ENCODE assay signal across 8 cellular contexts in the genomic region with DNA sequence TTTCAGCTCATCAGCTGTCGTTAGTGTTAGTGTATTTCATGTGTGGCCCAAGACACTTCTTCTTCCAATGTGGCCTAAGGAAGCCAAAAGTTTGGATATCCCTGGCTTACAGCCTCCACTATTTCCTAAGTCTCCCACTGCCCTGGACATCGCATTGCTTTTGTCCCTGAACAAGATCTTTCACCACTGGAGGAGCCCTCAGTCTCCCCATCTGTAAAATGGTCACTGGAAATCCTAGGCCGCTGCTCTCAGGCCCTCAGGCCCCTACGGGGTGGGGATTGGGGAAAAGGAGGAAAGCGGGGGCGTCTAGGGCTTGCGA. TPM values are rescaled to one million over a fixed set of nuclear protein-coding genes. Genes with fewer than 3 reads are reported as not detected.
DNase-seq lines count a peak whose midpoint lies in the region; ATAC-seq and TF ChIP-seq lines count a peak whose summit lies in the region.

No MANE protein-coding gene starts in this region.

- peak; percentile 10 for ATAC-seq in GM21529 (IDR thresholded peaks at IDR 0.05; ENCODE audit: unreplicated experiment)

- H3K36me3 ChIP-seq in SK-N-MC (ENCODE audit: insufficient read depth, low read length) (no peaks in the 10 kb centered on the region), sigmoid colon (no peaks in the 10 kb centered on the region)

- H3K27ac ChIP-seq in SK-N-MC, result no peak overlapping the region
- peak overlapping the region; percentile 84 to 92 (median 88) for H3K27ac ChIP-seq in sigmoid colon

- no peak overlapping the region for H3K9ac ChIP-seq in SK-N-MC (ENCODE audit: insufficient read length)

- H3K4me1 ChIP-seq in sigmoid colon, result peaks cover 0 to 25% (median 17%) of the 10 kb centered on the region in 4 donors

- WGBS in sigmoid colon, 2 donors, result 17 to 33% methylated on average over 7 of the region's 7 CpGs

- H3K9me3 ChIP-seq in SK-N-MC (ENCODE audit: low read depth, low read length) (no peaks in the 10 kb centered on the region), sigmoid colon (no peaks in the 10 kb centered on the region)

- intact Hi-C loops in sigmoid colon (cut with DNase I), result no loop called here

- TF ChIP-seq EP300 in sigmoid colon (IDR thresholded peaks at IDR 0.05), result no peak

- DNase-seq in SK-N-MC (ENCODE audit: low read depth, low spot score) (no peak), fibroblast of mammary gland (ENCODE audit: low read depth) (no peak), sigmoid colon (no peak), OCI-M1 (lab: John Stamatoyannopoulos, UW) (no peak), NCI-H226 (no peak), NCI-H1105 (lab: John Stamatoyannopoulos, UW) (no peak)
- no peak for DNase-seq in stimulated activated CD4-positive, alpha-beta T cell treated with anti-CD3 and anti-CD28 coated beads, Interleukin-4, amount 100 ng/mL, for 4 hours

- no peaks in the 10 kb centered on the region for H3K27me3 ChIP-seq in sigmoid colon

- no peak for TF ChIP-seq POLR2A in sigmoid colon (IDR thresholded peaks at IDR 0.05)

- H3K4me3 ChIP-seq in SK-N-MC (peak overlapping the region; percentile 90), fibroblast of mammary gland (ENCODE audit: control insufficient read depth, low read depth, low read length) (peak overlapping the region; percentile 4), sigmoid colon (peak overlapping the region; percentile 77 to 95 (median 82))

- TF ChIP-seq CTCF in fibroblast of mammary gland (conservative IDR thresholded peaks at IDR 0.05; ENCODE audit: control insufficient read depth, insufficient read depth, low read depth, low read length) (no peak), sigmoid colon (IDR thresholded peaks at IDR 0.05) (no peak)

RNA-seq across cellular contexts. Expression of a gene that starts 0.3 kb away (rescaled TPM):
- 10 to 100 TPM in 2 of 4 donors, 1 to 10 TPM in 2; 9.1 to 17.4 (median 10.3) TPM for total RNA-seq in sigmoid colon
- 10 to 100 TPM; 25.9 to 35.8 (median 30.0) TPM for polyA plus RNA-seq in sigmoid colon

Comparison
In these comparisons a context has a peak if more than half of its experiments do, and no peak if none do; other contexts are left out.
1. H3K4me3 ChIP-seq: peak in every context shown above with its lines; median percentile 90 in SK-N-MC; 82 in sigmoid colon; 4 in fibroblast of mammary gland.